In the genomic region with DNA sequence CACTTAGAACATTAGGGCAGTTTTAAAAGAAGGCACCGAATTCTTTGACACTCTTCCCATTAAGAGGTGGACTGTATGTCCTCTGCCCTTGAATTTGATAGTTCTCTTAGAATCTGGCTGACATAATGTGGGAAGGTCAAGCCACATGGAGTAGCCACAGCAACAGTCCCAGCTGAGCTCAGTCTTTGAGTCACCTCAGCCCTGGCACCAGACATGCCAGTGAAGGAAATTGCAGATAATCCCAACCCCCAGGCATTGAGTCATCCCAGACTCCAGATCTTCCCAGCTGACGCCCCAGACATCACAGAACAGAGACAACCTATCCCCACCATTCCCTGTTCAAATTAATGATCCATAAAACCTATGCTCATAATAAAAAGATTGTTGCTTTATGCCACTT, we compare ENCODE assay signal across 1 cellular context.
TF ChIP-seq lines count a peak whose summit lies in the region.

No MANE protein-coding gene starts in this region.

TF ChIP-seq in SK-N-SH treated with all-trans-retinoic acid at 6 μM for 48 hours, 23 proteins besides CTCF, POLR2A, EP300 and RAD21 (continued from another document):
- TF ChIP-seq PPARA (CRISPR knock-in tag; IDR thresholded peaks at IDR 0.05; ENCODE audit: borderline replicate concordance), result no peak
